1 cellular context compared by ENCODE assay signal in genomic region chr12:27906658-27907473, GRCh38.
TF ChIP-seq lines count a peak whose summit lies in the region.

No MANE protein-coding gene starts in this region.

TF ChIP-seq in K562, 482 proteins besides CTCF, POLR2A, EP300 and RAD21 (continued from another document and continues in another):
- TF ChIP-seq, protein P1, sequence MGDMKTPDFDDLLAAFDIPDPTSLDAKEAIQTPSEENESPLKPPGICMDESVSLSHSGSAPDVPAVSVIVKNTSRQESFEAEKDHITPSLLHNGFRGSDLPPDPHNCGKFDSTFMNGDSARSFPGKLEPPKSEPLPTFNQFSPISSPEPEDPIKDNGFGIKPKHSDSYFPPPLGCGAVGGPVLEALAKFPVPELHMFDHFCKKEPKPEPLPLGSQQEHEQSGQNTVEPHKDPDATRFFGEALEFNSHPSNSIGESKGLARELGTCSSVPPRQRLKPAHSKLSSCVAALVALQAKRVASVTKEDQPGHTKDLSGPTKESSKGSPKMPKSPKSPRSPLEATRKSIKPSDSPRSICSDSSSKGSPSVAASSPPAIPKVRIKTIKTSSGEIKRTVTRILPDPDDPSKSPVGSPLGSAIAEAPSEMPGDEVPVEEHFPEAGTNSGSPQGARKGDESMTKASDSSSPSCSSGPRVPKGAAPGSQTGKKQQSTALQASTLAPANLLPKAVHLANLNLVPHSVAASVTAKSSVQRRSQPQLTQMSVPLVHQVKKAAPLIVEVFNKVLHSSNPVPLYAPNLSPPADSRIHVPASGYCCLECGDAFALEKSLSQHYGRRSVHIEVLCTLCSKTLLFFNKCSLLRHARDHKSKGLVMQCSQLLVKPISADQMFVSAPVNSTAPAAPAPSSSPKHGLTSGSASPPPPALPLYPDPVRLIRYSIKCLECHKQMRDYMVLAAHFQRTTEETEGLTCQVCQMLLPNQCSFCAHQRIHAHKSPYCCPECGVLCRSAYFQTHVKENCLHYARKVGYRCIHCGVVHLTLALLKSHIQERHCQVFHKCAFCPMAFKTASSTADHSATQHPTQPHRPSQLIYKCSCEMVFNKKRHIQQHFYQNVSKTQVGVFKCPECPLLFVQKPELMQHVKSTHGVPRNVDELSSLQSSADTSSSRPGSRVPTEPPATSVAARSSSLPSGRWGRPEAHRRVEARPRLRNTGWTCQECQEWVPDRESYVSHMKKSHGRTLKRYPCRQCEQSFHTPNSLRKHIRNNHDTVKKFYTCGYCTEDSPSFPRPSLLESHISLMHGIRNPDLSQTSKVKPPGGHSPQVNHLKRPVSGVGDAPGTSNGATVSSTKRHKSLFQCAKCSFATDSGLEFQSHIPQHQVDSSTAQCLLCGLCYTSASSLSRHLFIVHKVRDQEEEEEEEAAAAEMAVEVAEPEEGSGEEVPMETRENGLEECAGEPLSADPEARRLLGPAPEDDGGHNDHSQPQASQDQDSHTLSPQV (IDR thresholded peaks at IDR 0.05) = peak; percentile 16; the same call in 1 of the 2 replicates
- TF ChIP-seq SREBF2 (CRISPR knock-in tag; IDR thresholded peaks at IDR 0.05) = no peak
- no peak for TF ChIP-seq ZKSCAN3 (CRISPR knock-in tag; IDR thresholded peaks at IDR 0.05)
- no peak for TF ChIP-seq ZNF76 (CRISPR knock-in tag; IDR thresholded peaks at IDR 0.05; ENCODE audit: borderline replicate concordance)
- TF ChIP-seq HMGN3 (IDR thresholded peaks at IDR 0.05; ENCODE audit: borderline replicate concordance, extremely low read depth, insufficient read length, low read depth, low read length) = no peak
- peak; percentile 32; the same call in 1 of the 2 replicates for TF ChIP-seq L3MBTL2 (IDR thresholded peaks at IDR 0.05)
- no peak for TF ChIP-seq SUPT5H (IDR thresholded peaks at IDR 0.05)
- TF ChIP-seq ZBTB1 (CRISPR knock-in tag; IDR thresholded peaks at IDR 0.05; ENCODE audit: borderline replicate concordance, low read depth) = no peak
- TF ChIP-seq KDM4B (IDR thresholded peaks at IDR 0.05; ENCODE audit: borderline replicate concordance in 2 of 2, low read depth in 1 of 2) = no peak
- TF ChIP-seq ETV1 (tag; conservative IDR thresholded peaks at IDR 0.05; ENCODE audit: low read depth) = no peak
- no peak for TF ChIP-seq ZNF511 (CRISPR knock-in tag; IDR thresholded peaks at IDR 0.05)
- TF ChIP-seq ZC3H11A (IDR thresholded peaks at IDR 0.05; ENCODE audit: low read depth, low read length) = no peak
- no peak for TF ChIP-seq NFE2 (IDR thresholded peaks at IDR 0.05; ENCODE audit: low read depth)
- TF ChIP-seq ZKSCAN8 (CRISPR knock-in tag; IDR thresholded peaks at IDR 0.05) = no peak
- no peak for TF ChIP-seq MEF2D (tag; conservative IDR thresholded peaks at IDR 0.05; ENCODE audit: low read depth)
- no peak for TF ChIP-seq ILK (tag; IDR thresholded peaks at IDR 0.05; ENCODE audit: borderline replicate concordance, low read depth)
- TF ChIP-seq GTF2E2 (tag; IDR thresholded peaks at IDR 0.05) = no peak
- peak; percentile 74; the same call in 1 of the 2 replicates for TF ChIP-seq CEBPG (CRISPR knock-in tag; IDR thresholded peaks at IDR 0.05)
- peak; percentile 75 to 93 for TF ChIP-seq CEBPG (tag; conservative IDR thresholded peaks at IDR 0.05 in 1 of 2, IDR thresholded peaks at IDR 0.05 in 1 of 2)
- no peak for TF ChIP-seq AFF1 (IDR thresholded peaks at IDR 0.05; ENCODE audit: low read depth in 1 of 2, partially characterized antibody in 2 of 2)
- TF ChIP-seq MAFF (IDR thresholded peaks at IDR 0.05; ENCODE audit: low read length) = no peak
- no peak for TF ChIP-seq YBX1 (IDR thresholded peaks at IDR 0.05)
- TF ChIP-seq SNRNP70 (optimal IDR thresholded peaks at IDR 0.05; ENCODE audit: low read depth, low read length) = no peak
- TF ChIP-seq CHD7 (IDR thresholded peaks at IDR 0.05; ENCODE audit: low read depth, low read length) = no peak
- no peak for TF ChIP-seq CREB5 (CRISPR knock-in tag; IDR thresholded peaks at IDR 0.05)
- no peak for TF ChIP-seq RFX7 (CRISPR knock-in tag; IDR thresholded peaks at IDR 0.05)
- TF ChIP-seq ZNF445 (CRISPR knock-in tag; IDR thresholded peaks at IDR 0.05; ENCODE audit: low read depth) = no peak
- peak; percentile 60; the same call in 1 of the 2 replicates for TF ChIP-seq GTF2A2 (tag; IDR thresholded peaks at IDR 0.05)
- no peak for TF ChIP-seq ZNF740 (CRISPR knock-in tag; IDR thresholded peaks at IDR 0.05)
- peak in 1 of 2 experiments; percentile 7; a peak in 1 of 4 replicates for TF ChIP-seq ZNF740 (tag; IDR thresholded peaks at IDR 0.05)
- no peak for TF ChIP-seq FUS (optimal IDR thresholded peaks at IDR 0.05; ENCODE audit: low read depth, low read length)
- no peak for TF ChIP-seq MIER1 (IDR thresholded peaks at IDR 0.05; ENCODE audit: low read depth)
- TF ChIP-seq ZNF717 (CRISPR knock-in tag; IDR thresholded peaks at IDR 0.05) = no peak
- no peak for TF ChIP-seq TGIF2 (CRISPR knock-in tag; IDR thresholded peaks at IDR 0.05)
- TF ChIP-seq TAL1 (IDR thresholded peaks at IDR 0.05) = no peak
- TF ChIP-seq STAG1 (CRISPR knock-in tag; IDR thresholded peaks at IDR 0.05; ENCODE audit: borderline replicate concordance) = no peak
- TF ChIP-seq MAX (CRISPR knock-in tag; IDR thresholded peaks at IDR 0.05) = no peak
- no peak for TF ChIP-seq ZNF143 (CRISPR knock-in tag; IDR thresholded peaks at IDR 0.05)
- TF ChIP-seq ZNF408 (CRISPR knock-in tag; IDR thresholded peaks at IDR 0.05; ENCODE audit: low read depth) = no peak
